ENCODE assay signal across 12 cellular contexts in genomic region chr10:128854965-128855364, GRCh38.
A peak's percentile ranks its signal among the peaks of the same experiment; 100 is the strongest.
DNase-seq lines count a peak whose midpoint lies in the region; ATAC-seq and TF ChIP-seq lines count a peak whose summit lies in the region.
"Had no signal": no experiment of that assay in that cellular context is flagged by ENCODE, and none has a peak within 500 bp of the region (broad histone marks: within the 10 kb centered on the region; RNA-seq: fewer than 3 reads in every experiment).

No MANE protein-coding gene starts in this region.

- H3K27me3 Mint-ChIP-seq in effector memory CD8-positive, alpha-beta T cell, result peaks cover 0 to 14% of the 10 kb centered on the region in 2 donors
- peaks cover 8% of the 10 kb centered on the region for H3K27me3 Mint-ChIP-seq in endothelial cell (ENCODE audit: unreplicated experiment)

- TF ChIP-seq POLR2A in breast epithelium (IDR thresholded peaks at IDR 0.05) (no peak), sigmoid colon (IDR thresholded peaks at IDR 0.05) (no peak)

- H3K27me3 ChIP-seq in breast epithelium, result no peaks in the 10 kb centered on the region
- H3K27me3 ChIP-seq in sigmoid colon, result no peaks in the 10 kb centered on the region

- intact Hi-C loops in breast epithelium (cut with DNase I; ENCODE audit: low total_unique reads) (no loop called here), sigmoid colon (cut with DNase I) (no loop called here)

- CTCF ChIA-PET in HEK293 (lab: Yijun Ruan, JAX), result interaction anchor here (0.8 kb wide), 1 partner anchor 587 kb away, joined by 4 read pairs; no protein-coding TSS in a partner anchor

- H3K4me3 Mint-ChIP-seq in effector memory CD8-positive, alpha-beta T cell, result no peak overlapping the region
- no peak overlapping the region for H3K4me3 Mint-ChIP-seq in endothelial cell (ENCODE audit: unreplicated experiment)

- ATAC-seq in GM19023 (IDR thresholded peaks at IDR 0.05; ENCODE audit: unreplicated experiment) (no peak), GM19328 (IDR thresholded peaks at IDR 0.05; ENCODE audit: unreplicated experiment) (no peak)
- no peak for ATAC-seq in effector memory CD8-positive, alpha-beta T cell (replicated peaks)

- no peak overlapping the region for H3K4me3 ChIP-seq in HEK293 (ENCODE audit: low read depth, low read length)
- no peak overlapping the region for H3K4me3 ChIP-seq in breast epithelium
- H3K4me3 ChIP-seq in sigmoid colon, result no peak overlapping the region

- no peaks in the 10 kb centered on the region for H3K36me3 Mint-ChIP-seq in effector memory CD8-positive, alpha-beta T cell (ENCODE audit: insufficient read depth)
- no peaks in the 10 kb centered on the region for H3K36me3 Mint-ChIP-seq in endothelial cell (ENCODE audit: low read depth, unreplicated experiment)

- H3K27ac ChIP-seq in HEK293 (ENCODE audit: extremely low read depth, low read depth, low read length) (no peak overlapping the region), breast epithelium (peak overlapping the region in 1 of 2 donors; percentile 67), sigmoid colon (peak overlapping the region in 3 of 4 donors; percentile 44 to 65 (median 52))

- POLR2A ChIA-PET in HEK293 (lab: Yijun Ruan, JAX), result no interaction called here

- WGBS in sigmoid colon, 2 donors, result 10 to 37% methylated on average over 5 of the region's 5 CpGs

- no peaks in the 10 kb centered on the region for H3K9me3 Mint-ChIP-seq in effector memory CD8-positive, alpha-beta T cell
- no peaks in the 10 kb centered on the region for H3K9me3 Mint-ChIP-seq in endothelial cell (ENCODE audit: unreplicated experiment)

- H3K36me3 ChIP-seq in HEK293 (ENCODE audit: control insufficient read depth in 2 of 2, insufficient read depth in 1 of 2, low read length in 2 of 2), result no peaks in the 10 kb centered on the region
- no peaks in the 10 kb centered on the region for H3K36me3 ChIP-seq in breast epithelium
- H3K36me3 ChIP-seq in sigmoid colon, result no peaks in the 10 kb centered on the region

- TF ChIP-seq CTCF in HEK293 (tag by site-specific recombination; IDR thresholded peaks at IDR 0.05), result no peak
- TF ChIP-seq CTCF in breast epithelium (IDR thresholded peaks at IDR 0.05), result no peak
- TF ChIP-seq CTCF in sigmoid colon (IDR thresholded peaks at IDR 0.05), result no peak
- no peak for TF ChIP-seq CTCF in endothelial cell (IDR thresholded peaks at IDR 0.05; ENCODE audit: unreplicated experiment)

- H3K4me1 ChIP-seq in HEK293 (ENCODE audit: control insufficient read depth, insufficient read depth, low read length) (peaks cover 8% of the 10 kb centered on the region), breast epithelium (peaks cover 5 to 6% of the 10 kb centered on the region in 2 donors), sigmoid colon (peaks cover 0 to 20% (median 19%) of the 10 kb centered on the region in 4 donors)

- TF ChIP-seq EP300 in sigmoid colon (IDR thresholded peaks at IDR 0.05), result peak in 1 of 4 donors; percentile 31

- no peaks in the 10 kb centered on the region for H3K4me1 Mint-ChIP-seq in effector memory CD8-positive, alpha-beta T cell (ENCODE audit: low read depth in 2 of 2)
- H3K4me1 Mint-ChIP-seq in endothelial cell (ENCODE audit: unreplicated experiment), result peaks cover 4% of the 10 kb centered on the region

- H3K9me3 ChIP-seq in HEK293 (ENCODE audit: control insufficient read depth, insufficient read depth, low read depth, low read length), result no peaks in the 10 kb centered on the region
- H3K9me3 ChIP-seq in breast epithelium, result no peaks in the 10 kb centered on the region
- H3K9me3 ChIP-seq in sigmoid colon, result no peaks in the 10 kb centered on the region

- H3K27ac Mint-ChIP-seq in effector memory CD8-positive, alpha-beta T cell, result no peak overlapping the region
- H3K27ac Mint-ChIP-seq in endothelial cell (ENCODE audit: unreplicated experiment), result no peak overlapping the region

- DNase-seq in breast epithelium (ENCODE audit: low spot score in 2 of 2), result peak; percentile 75 to 83
- peak; percentile 79 for DNase-seq in kidney tubule cell (ENCODE audit: low spot score)
- DNase-seq in sigmoid colon, result peak; percentile 87
- no peak for DNase-seq in effector memory CD8-positive, alpha-beta T cell
- no peak for DNase-seq in endothelial cell (ENCODE audit: low spot score)
- DNase-seq: activated gamma-delta T cell treated with Interleukin-2 at 50 U/mL for 16 hours, DMS53, NCI-H1417 treated with DMSO at 0.1 percent for 48 hours, T-helper 2 cell had no signal

TF ChIP-seq in HEK293, 187 proteins besides CTCF, POLR2A, EP300 and RAD21:
- TF ChIP-seq ZNF292 (tag by site-specific recombination; IDR thresholded peaks at IDR 0.05; ENCODE audit: borderline replicate concordance, low read depth) (no peak), GLIS1 (tag by site-specific recombination; IDR thresholded peaks at IDR 0.05) (0 out of 2 replicates have a peak, but pooled peaks have one; percentile 12), HOXA7 (CRISPR knock-in tag; IDR thresholded peaks at IDR 0.05; ENCODE audit: borderline replicate concordance) (no peak), ZNF121 (tag by site-specific recombination; IDR thresholded peaks at IDR 0.05) (no peak), ZNF747 (tag by site-specific recombination; IDR thresholded peaks at IDR 0.05) (no peak), YY2 (tag by site-specific recombination; IDR thresholded peaks at IDR 0.05) (no peak), INSM2 (tag by site-specific recombination; IDR thresholded peaks at IDR 0.05) (no peak), ZNF366 (tag by site-specific recombination; conservative IDR thresholded peaks at IDR 0.05) (no peak), IKZF3 (tag by site-specific recombination; IDR thresholded peaks at IDR 0.05) (no peak), SCRT1 (tag by site-specific recombination; IDR thresholded peaks at IDR 0.05; ENCODE audit: borderline replicate concordance) (no peak), ZNF707 (tag by site-specific recombination; IDR thresholded peaks at IDR 0.05) (0 out of 2 replicates have a peak, but pooled peaks have one; percentile 20), FEZF1 (tag by site-specific recombination; IDR thresholded peaks at IDR 0.05) (no peak), ZNF311 (tag by site-specific recombination; IDR thresholded peaks at IDR 0.05; ENCODE audit: borderline replicate concordance) (no peak)
- TF ChIP-seq, protein P1, sequence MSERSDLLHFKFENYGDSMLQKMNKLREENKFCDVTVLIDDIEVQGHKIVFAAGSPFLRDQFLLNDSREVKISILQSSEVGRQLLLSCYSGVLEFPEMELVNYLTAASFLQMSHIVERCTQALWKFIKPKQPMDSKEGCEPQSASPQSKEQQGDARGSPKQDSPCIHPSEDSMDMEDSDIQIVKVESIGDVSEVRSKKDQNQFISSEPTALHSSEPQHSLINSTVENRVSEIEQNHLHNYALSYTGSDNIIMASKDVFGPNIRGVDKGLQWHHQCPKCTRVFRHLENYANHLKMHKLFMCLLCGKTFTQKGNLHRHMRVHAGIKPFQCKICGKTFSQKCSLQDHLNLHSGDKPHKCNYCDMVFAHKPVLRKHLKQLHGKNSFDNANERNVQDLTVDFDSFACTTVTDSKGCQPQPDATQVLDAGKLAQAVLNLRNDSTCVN (tag by site-specific recombination; optimal IDR thresholded peaks at IDR 0.05), result no peak

Comparison
In these comparisons a context has a peak if more than half of its experiments do, and no peak if none do; other contexts are left out.
1. DNase-seq: peak in breast epithelium (2 of 2), kidney tubule cell (single experiment) and sigmoid colon (single experiment); none in effector memory CD8-positive, alpha-beta T cell (0 of 3) and endothelial cell (single experiment).